ENCODE assay signal across 8 cellular contexts in the genomic region with DNA sequence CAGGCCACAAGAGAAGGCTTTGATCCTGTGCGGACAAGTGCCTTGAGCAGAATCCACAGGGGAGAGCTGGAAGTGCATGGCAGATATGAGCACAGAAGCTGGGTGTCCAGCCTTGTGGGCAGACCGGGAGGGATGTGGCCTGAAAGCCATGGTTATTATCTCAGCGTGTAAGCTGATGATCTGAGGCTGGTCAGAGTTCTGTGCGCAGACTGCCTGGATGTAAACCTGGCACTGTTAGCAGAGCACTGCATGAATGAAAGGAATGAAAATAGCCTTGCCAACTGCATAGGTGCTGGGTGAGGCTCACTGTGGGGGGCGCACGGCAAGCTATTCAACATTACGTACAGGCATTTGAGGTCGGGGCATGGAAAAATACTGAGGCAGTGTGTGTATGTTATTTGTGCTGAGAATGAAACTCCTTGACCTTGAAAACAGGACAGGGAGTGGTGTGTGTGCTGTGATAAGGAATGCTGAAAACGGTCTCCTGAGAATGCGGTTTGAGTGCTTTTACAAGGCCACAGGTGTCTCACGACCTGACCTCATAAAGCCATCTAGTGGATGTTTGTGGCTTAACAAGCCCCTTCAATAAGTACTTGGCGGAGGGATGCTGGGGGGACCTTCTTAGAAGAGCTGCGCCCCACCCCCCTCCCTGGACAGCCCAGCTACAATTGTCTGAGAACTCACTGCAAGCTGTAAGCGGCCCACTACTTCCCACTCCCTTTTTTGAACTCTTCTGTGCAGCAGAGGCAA. TPM values are rescaled to one million over a fixed set of nuclear protein-coding genes. Genes with fewer than 3 reads are reported as not detected.
A peak's percentile ranks its signal among the peaks of the same experiment; 100 is the strongest.
DNase-seq lines count a peak whose midpoint lies in the region; ATAC-seq and TF ChIP-seq lines count a peak whose summit lies in the region.

No MANE protein-coding gene starts in this region.

- no peak overlapping the region for H3K4me3 ChIP-seq in kidney epithelial cell (ENCODE audit: low read depth, low read length)

- H3K27me3 ChIP-seq in kidney epithelial cell (ENCODE audit: control insufficient read depth, insufficient read depth, low read length) = no peaks in the 10 kb centered on the region

- DNase-seq in CD1c-positive myeloid dendritic cell (ENCODE audit: extremely low spot score) = peak; percentile 9
- peak; percentile 10 for DNase-seq in HK-2 (ENCODE audit: unreplicated experiment)
- peak; percentile 38 for DNase-seq in astrocyte of the hippocampus (ENCODE audit: low read depth, low spot score)
- DNase-seq in kidney epithelial cell (ENCODE audit: low read depth) = peak; percentile 29
- DNase-seq in NCI-H2081 treated with DMSO at 0.1 percent for 48 hours (lab: John Stamatoyannopoulos, UW) = no peak
- no peak for DNase-seq in HPDE6-E6E7 (ENCODE audit: extremely low spot score)
- DNase-seq in HuH-7.5 (ENCODE audit: low spot score) = no peak

- H3K36me3 ChIP-seq in kidney epithelial cell (ENCODE audit: control insufficient read depth, insufficient read depth, low read length) = no peaks in the 10 kb centered on the region

- TF ChIP-seq CTCF in kidney epithelial cell (IDR thresholded peaks at IDR 0.05; ENCODE audit: insufficient read depth, low read length, poor library complexity, severe bottlenecking) = peak; percentile 54

- ATAC-seq in GM21717 (IDR thresholded peaks at IDR 0.05; ENCODE audit: unreplicated experiment) = no peak

RNA-seq across cellular contexts. Expression of gene AKR1C1, which starts 18.7 kb away (rescaled TPM):
- 1.2 and 1.5 TPM in 2 replicates for total RNA-seq in kidney epithelial cell

RNA-seq across cellular contexts. Expression of gene AKR1C2, which starts 21.8 kb away (rescaled TPM):
- total RNA-seq in kidney epithelial cell = 0.27 and 2.0 TPM in 2 replicates

Comparison
In these comparisons a context has a peak if more than half of its experiments do, and no peak if none do; other contexts are left out.
1. DNase-seq: peak in CD1c-positive myeloid dendritic cell (single experiment), HK-2 (single experiment), astrocyte of the hippocampus (single experiment) and kidney epithelial cell (single experiment); none in NCI-H2081 treated with DMSO at 0.1 percent for 48 hours (single experiment), HPDE6-E6E7 (single experiment) and HuH-7.5 (single experiment).